In the genomic region with DNA sequence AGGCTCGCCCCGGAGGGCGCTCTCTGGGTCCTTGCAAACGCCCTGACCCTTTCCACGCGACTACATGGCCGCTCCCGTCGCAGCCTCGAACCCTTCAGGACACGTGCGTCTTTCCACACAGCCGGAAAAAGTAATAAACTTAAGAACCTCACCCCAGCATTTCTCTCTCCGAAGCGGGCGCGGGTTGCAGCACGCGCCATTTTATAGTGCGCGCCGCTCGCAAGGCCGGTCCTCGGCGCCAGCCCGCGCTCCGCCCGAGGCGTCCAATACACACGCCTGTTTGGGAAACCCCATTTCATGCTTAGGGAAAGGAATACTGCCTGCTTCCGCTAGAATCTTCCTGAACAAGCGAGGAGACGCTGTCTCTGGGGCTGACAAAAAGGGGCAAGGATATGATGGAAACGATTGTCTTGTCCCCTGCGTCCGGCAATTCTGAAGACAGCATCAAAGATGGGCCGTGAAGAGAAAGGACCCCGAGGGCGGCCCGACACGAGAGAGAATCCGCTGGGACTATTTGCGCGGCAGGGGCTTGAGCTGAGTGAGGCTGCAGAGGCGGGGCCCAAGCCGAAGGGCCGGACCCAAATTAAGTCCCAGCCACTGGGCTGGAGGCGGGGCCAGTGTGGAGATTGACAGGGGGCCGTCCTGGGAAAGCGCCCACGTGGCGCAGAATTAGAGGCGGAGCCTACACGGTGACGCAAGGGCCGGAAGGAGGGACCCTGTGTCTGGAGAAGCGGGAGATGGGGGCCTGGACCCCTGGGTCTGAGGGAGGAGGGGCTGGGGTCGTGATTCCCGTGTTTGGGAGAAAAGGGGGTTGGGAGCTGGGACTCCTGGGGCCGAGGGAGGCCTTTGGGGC, we compare ENCODE assay signal across 1 cellular context.
TF ChIP-seq lines count a peak whose summit lies in the region.

No MANE protein-coding gene starts in this region.

TF ChIP-seq in K562, 482 proteins besides CTCF, POLR2A, EP300 and RAD21 (continued from another document and continues in another):
- TF ChIP-seq PRDM10 (IDR thresholded peaks at IDR 0.05; ENCODE audit: partially characterized antibody) (no peak), PHF20 (IDR thresholded peaks at IDR 0.05; ENCODE audit: partially characterized antibody) (peak; percentile 70), KLF13 (tag; IDR thresholded peaks at IDR 0.05; ENCODE audit: borderline replicate concordance, low read depth) (no peak), CREB3L1 (IDR thresholded peaks at IDR 0.05; ENCODE audit: borderline replicate concordance, low read depth) (peak; percentile 96), TAF15 (IDR thresholded peaks at IDR 0.05; ENCODE audit: low read depth, low read length) (no peak), ELK1 (CRISPR knock-in tag; IDR thresholded peaks at IDR 0.05) (no peak), ZNF143 (CRISPR knock-in tag; IDR thresholded peaks at IDR 0.05) (no peak), ZSCAN32 (CRISPR knock-in tag; IDR thresholded peaks at IDR 0.05) (no peak), KHSRP (IDR thresholded peaks at IDR 0.05) (no peak), CBFA2T3 (IDR thresholded peaks at IDR 0.05) (no peak), COPS2 (conservative IDR thresholded peaks at IDR 0.05) (no peak), ZC3H11A (IDR thresholded peaks at IDR 0.05; ENCODE audit: low read depth, low read length) (no peak), ZNF830 (CRISPR knock-in tag; IDR thresholded peaks at IDR 0.05) (no peak), RFX7 (CRISPR knock-in tag; IDR thresholded peaks at IDR 0.05) (no peak), CREM (IDR thresholded peaks at IDR 0.05; ENCODE audit: low read depth) (peak; percentile 81), HDAC6 (IDR thresholded peaks at IDR 0.05; ENCODE audit: low read depth, low read length) (no peak), RHOXF2B (CRISPR knock-in tag; conservative IDR thresholded peaks at IDR 0.05) (no peak), MAFF (IDR thresholded peaks at IDR 0.05; ENCODE audit: low read length) (no peak), PHB2 (IDR thresholded peaks at IDR 0.05; ENCODE audit: low read depth) (no peak), POLR3G (IDR thresholded peaks at IDR 0.05; ENCODE audit: extremely low read depth, insufficient read length, insufficient replicate concordance) (no peak), ZNF584 (CRISPR knock-in tag; IDR thresholded peaks at IDR 0.05; ENCODE audit: low read depth) (no peak), NFIX (CRISPR knock-in tag; IDR thresholded peaks at IDR 0.05; ENCODE audit: low read depth) (0 out of 2 replicates have a peak, but pooled peaks have one; percentile 27), NCOA4 (IDR thresholded peaks at IDR 0.05; ENCODE audit: partially characterized antibody) (no peak), USF1 (CRISPR knock-in tag; IDR thresholded peaks at IDR 0.05) (peak; percentile 97), EZH2 (IDR thresholded peaks at IDR 0.05; ENCODE audit: borderline replicate concordance, low read depth, low read length) (no peak), ZNF644 (tag; IDR thresholded peaks at IDR 0.05; ENCODE audit: low read depth) (no peak), ELF4 (CRISPR knock-in tag; IDR thresholded peaks at IDR 0.05) (peak; percentile 68; the same call in 1 of the 2 replicates), ZKSCAN8 (CRISPR knock-in tag; IDR thresholded peaks at IDR 0.05) (no peak), TCFL5 (CRISPR knock-in tag; conservative IDR thresholded peaks at IDR 0.05) (no peak)
- TF ChIP-seq, protein P1, sequence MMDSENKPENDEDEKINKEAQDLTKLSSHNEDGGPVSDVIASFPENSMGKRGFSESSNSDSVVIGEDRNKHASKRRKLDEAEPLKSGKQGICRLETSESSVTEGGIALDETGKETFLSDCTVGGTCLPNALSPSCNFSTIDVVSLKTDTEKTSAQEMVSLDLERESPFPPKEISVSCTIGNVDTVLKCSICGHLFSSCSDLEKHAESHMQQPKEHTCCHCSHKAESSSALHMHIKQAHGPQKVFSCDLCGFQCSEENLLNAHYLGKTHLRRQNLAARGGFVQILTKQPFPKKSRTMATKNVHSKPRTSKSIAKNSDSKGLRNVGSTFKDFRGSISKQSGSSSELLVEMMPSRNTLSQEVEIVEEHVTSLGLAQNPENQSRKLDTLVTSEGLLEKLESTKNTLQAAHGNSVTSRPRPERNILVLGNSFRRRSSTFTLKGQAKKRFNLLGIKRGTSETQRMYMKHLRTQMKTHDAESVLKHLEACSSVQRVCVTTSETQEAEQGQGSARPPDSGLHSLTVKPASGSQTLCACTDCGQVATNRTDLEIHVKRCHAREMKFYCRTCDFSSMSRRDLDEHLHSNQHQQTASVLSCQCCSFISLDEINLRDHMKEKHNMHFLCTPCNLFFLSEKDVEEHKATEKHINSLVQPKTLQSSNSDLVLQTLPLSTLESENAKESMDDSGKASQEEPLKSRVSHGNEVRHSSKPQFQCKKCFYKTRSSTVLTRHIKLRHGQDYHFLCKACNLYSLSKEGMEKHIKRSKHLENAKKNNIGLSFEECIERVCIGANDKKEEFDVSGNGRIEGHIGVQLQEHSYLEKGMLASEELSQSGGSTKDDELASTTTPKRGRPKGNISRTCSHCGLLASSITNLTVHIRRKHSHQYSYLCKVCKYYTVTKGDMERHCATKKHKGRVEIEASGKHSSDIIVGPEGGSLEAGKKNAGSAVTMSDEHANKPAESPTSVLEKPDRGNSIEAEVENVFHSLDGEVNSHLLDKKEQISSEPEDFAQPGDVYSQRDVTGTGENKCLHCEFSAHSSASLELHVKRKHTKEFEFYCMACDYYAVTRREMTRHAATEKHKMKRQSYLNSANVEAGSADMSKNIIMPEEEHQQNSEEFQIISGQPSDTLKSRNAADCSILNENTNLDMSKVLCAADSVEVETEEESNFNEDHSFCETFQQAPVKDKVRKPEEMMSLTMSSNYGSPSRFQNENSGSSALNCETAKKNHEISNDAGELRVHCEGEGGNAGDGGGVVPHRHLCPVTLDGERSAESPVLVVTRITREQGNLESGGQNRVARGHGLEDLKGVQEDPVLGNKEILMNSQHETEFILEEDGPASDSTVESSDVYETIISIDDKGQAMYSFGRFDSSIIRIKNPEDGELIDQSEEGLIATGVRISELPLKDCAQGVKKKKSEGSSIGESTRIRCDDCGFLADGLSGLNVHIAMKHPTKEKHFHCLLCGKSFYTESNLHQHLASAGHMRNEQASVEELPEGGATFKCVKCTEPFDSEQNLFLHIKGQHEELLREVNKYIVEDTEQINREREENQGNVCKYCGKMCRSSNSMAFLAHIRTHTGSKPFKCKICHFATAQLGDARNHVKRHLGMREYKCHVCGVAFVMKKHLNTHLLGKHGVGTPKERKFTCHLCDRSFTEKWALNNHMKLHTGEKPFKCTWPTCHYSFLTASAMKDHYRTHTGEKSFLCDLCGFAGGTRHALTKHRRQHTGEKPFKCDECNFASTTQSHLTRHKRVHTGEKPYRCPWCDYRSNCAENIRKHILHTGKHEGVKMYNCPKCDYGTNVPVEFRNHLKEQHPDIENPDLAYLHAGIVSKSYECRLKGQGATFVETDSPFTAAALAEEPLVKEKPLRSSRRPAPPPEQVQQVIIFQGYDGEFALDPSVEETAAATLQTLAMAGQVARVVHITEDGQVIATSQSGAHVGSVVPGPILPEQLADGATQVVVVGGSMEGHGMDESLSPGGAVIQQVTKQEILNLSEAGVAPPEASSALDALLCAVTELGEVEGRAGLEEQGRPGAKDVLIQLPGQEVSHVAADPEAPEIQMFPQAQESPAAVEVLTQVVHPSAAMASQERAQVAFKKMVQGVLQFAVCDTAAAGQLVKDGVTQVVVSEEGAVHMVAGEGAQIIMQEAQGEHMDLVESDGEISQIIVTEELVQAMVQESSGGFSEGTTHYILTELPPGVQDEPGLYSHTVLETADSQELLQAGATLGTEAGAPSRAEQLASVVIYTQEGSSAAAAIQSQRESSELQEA (IDR thresholded peaks at IDR 0.05; ENCODE audit: low read depth), result no peak
- TF ChIP-seq, protein P2, sequence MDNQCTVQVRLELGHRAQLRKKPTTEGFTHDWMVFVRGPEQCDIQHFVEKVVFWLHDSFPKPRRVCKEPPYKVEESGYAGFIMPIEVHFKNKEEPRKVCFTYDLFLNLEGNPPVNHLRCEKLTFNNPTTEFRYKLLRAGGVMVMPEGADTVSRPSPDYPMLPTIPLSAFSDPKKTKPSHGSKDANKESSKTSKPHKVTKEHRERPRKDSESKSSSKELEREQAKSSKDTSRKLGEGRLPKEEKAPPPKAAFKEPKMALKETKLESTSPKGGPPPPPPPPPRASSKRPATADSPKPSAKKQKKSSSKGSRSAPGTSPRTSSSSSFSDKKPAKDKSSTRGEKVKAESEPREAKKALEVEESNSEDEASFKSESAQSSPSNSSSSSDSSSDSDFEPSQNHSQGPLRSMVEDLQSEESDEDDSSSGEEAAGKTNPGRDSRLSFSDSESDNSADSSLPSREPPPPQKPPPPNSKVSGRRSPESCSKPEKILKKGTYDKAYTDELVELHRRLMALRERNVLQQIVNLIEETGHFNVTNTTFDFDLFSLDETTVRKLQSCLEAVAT (IDR thresholded peaks at IDR 0.05), result peak; percentile 82 to 87; a peak in 2 of 4 replicates
- TF ChIP-seq, protein P3, sequence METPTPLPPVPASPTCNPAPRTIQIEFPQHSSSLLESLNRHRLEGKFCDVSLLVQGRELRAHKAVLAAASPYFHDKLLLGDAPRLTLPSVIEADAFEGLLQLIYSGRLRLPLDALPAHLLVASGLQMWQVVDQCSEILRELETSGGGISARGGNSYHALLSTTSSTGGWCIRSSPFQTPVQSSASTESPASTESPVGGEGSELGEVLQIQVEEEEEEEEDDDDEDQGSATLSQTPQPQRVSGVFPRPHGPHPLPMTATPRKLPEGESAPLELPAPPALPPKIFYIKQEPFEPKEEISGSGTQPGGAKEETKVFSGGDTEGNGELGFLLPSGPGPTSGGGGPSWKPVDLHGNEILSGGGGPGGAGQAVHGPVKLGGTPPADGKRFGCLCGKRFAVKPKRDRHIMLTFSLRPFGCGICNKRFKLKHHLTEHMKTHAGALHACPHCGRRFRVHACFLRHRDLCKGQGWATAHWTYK (CRISPR knock-in tag; IDR thresholded peaks at IDR 0.05), result 0 out of 2 replicates have a peak, but pooled peaks have one; percentile 9
- TF ChIP-seq, protein P4, sequence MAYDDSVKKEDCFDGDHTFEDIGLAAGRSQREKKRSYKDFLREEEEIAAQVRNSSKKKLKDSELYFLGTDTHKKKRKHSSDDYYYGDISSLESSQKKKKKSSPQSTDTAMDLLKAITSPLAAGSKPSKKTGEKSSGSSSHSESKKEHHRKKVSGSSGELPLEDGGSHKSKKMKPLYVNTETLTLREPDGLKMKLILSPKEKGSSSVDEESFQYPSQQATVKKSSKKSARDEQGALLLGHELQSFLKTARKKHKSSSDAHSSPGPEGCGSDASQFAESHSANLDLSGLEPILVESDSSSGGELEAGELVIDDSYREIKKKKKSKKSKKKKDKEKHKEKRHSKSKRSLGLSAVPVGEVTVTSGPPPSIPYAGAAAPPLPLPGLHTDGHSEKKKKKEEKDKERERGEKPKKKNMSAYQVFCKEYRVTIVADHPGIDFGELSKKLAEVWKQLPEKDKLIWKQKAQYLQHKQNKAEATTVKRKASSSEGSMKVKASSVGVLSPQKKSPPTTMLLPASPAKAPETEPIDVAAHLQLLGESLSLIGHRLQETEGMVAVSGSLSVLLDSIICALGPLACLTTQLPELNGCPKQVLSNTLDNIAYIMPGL (CRISPR knock-in tag; IDR thresholded peaks at IDR 0.05), result peak; percentile 89
